Comparison of ENCODE assay signal across 17 cellular contexts in the genomic region with DNA sequence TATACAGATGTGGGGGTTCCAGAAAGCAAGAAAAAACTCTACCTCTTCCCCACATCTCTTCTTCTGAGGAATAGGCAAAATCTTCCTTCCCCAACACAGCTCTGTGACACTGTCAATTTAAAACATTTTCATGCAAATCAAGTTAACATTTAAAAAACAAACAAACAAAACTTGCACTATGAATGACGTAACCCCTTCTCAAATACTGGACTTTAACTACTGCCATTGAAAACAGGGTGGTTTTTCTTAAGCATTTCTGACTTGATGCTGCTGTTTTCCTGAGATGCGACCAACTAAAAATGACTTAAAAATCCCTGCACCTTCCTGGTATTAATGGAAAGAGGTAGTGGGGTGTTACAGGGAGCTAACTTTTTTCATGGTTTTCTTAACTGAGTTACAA.
DNase-seq lines count a peak whose midpoint lies in the region; ATAC-seq, FAIRE-seq and TF ChIP-seq lines count a peak whose summit lies in the region.
"Had no signal": no experiment of that assay in that cellular context is flagged by ENCODE, and none has a peak within 500 bp of the region (broad histone marks: within the 10 kb centered on the region; RNA-seq: fewer than 3 reads in every experiment).

No MANE protein-coding gene starts in this region.

- H3K27ac Mint-ChIP-seq in H9 = peak overlapping the region in 2 of 3 experiments; percentile 49 to 69; a peak in 2 of 7 replicates
- H3K27ac Mint-ChIP-seq: B cell; CD8-positive, alpha-beta T cell; HFFc6 had no signal

- H3K23ac ChIP-seq in H9 (ENCODE audit: insufficient read length, low read depth, low read length) = no peak overlapping the region

- H3K36me3 ChIP-seq in SK-N-MC (ENCODE audit: insufficient read depth, low read length) (no peaks in the 10 kb centered on the region), iPS-15b (ENCODE audit: control insufficient read depth, insufficient read depth, low read length) (no peaks in the 10 kb centered on the region), small intestine (ENCODE audit: control insufficient read depth in 2 of 2, insufficient read depth in 2 of 2, low read length in 2 of 2) (no peaks in the 10 kb centered on the region), gastroesophageal sphincter (no peaks in the 10 kb centered on the region)
- H3K36me3 ChIP-seq: BLaER1 treated with 17β-estradiol and CSF1 and Interleukin-3, amounts not matched to agents 10 nM and 100 nM had no signal

- H2BK12ac ChIP-seq in H9 (ENCODE audit: insufficient read length, low read depth, low read length) = no peak overlapping the region

- no peak overlapping the region for H3T11ph ChIP-seq in H9 (ENCODE audit: low read length)

- no peak overlapping the region for H3K56ac ChIP-seq in H9 (ENCODE audit: insufficient read length, low read depth, low read length)

- H3K9me3 Mint-ChIP-seq in H9 = no peaks in the 10 kb centered on the region

- no peak for DNase-seq in H9
- DNase-seq in SK-N-MC (ENCODE audit: low read depth, low spot score) = no peak
- DNase-seq in small intestine = peak; percentile 32
- no peak for DNase-seq in NCI-H748 treated with DMSO at 0.1 percent for 48 hours (lab: John Stamatoyannopoulos, UW)
- DNase-seq: Calu3; CD8-positive, alpha-beta T cell; HFFc6 had no signal

- H2BK15ac ChIP-seq in H9 (ENCODE audit: low read depth, low read length) = no peak overlapping the region

- no peaks in the 10 kb centered on the region for H3K23me2 ChIP-seq in H9 (ENCODE audit: insufficient read length, low read depth, low read length, poor library complexity, severe bottlenecking)

- H3K27ac ChIP-seq in H9 (ENCODE audit: insufficient read length, low read depth, low read length) (no peak overlapping the region), SK-N-MC (peak overlapping the region; percentile 68), small intestine (ENCODE audit: low read depth in 1 of 2, low read length in 1 of 2) (no peak overlapping the region), gastroesophageal sphincter (no peak overlapping the region)
- H3K27ac ChIP-seq: BLaER1 treated with 17β-estradiol and CSF1 and Interleukin-3, amounts not matched to agents 10 nM and 100 nM; HL-60 had no signal

- H3K4ac ChIP-seq in H9 (ENCODE audit: low read depth, low read length) = no peak overlapping the region

- H3K18ac ChIP-seq in H9 (ENCODE audit: insufficient read length, low read depth, low read length) = no peak overlapping the region

- H4K91ac ChIP-seq in H9 (ENCODE audit: insufficient read length, low read depth, low read length) = no peak overlapping the region

- no peaks in the 10 kb centered on the region for H3K27me3 Mint-ChIP-seq in H9 (ENCODE audit: low read depth)
- H3K27me3 Mint-ChIP-seq: B cell had no signal

- H3K27me3 ChIP-seq in H9 (ENCODE audit: insufficient read depth, low read length) (no peaks in the 10 kb centered on the region), iPS-15b (ENCODE audit: control insufficient read depth, insufficient read depth, low read length) (no peaks in the 10 kb centered on the region), small intestine (ENCODE audit: control insufficient read depth in 2 of 2, insufficient read depth in 2 of 2, low read length in 2 of 2) (no peaks in the 10 kb centered on the region), gastroesophageal sphincter (no peaks in the 10 kb centered on the region)
- H3K27me3 ChIP-seq: BLaER1 treated with 17β-estradiol and CSF1 and Interleukin-3, amounts not matched to agents 10 nM and 100 nM had no signal

- no peak for TF ChIP-seq POLR2A in gastroesophageal sphincter (IDR thresholded peaks at IDR 0.05)

- H3K79me1 ChIP-seq in H9 (ENCODE audit: insufficient read depth, low read depth, low read length, poor library complexity, severe bottlenecking) = no peaks in the 10 kb centered on the region

- no peak overlapping the region for H4K8ac ChIP-seq in H9 (replicated peaks; ENCODE audit: insufficient read length, low read depth, low read length)

- H3K4me1 ChIP-seq in H9 (ENCODE audit: insufficient read depth, low read length) (peaks cover 5% of the 10 kb centered on the region; the same call in 1 of the 2 replicates), iPS-15b (ENCODE audit: control insufficient read depth, insufficient read depth, low read length) (peaks cover 29% of the 10 kb centered on the region), small intestine (ENCODE audit: control insufficient read depth in 2 of 2, insufficient read depth in 1 of 2, low read depth in 1 of 2, low read length in 1 of 2) (peaks cover 0 to 2% of the 10 kb centered on the region in 2 donors), gastroesophageal sphincter (no peaks in the 10 kb centered on the region)

- no peak overlapping the region for H3K9ac ChIP-seq in H9 (ENCODE audit: extremely low read depth, insufficient read length, low read length)
- no peak overlapping the region for H3K9ac ChIP-seq in SK-N-MC (ENCODE audit: insufficient read length)
- H3K9ac ChIP-seq in iPS-15b (ENCODE audit: low read depth, low read length) = no peak overlapping the region
- H3K9ac ChIP-seq: BLaER1 treated with 17β-estradiol and CSF1 and Interleukin-3, amounts not matched to agents 10 nM and 100 nM had no signal

- H3K4me3 Mint-ChIP-seq in H9 = no peak overlapping the region
- H3K4me3 Mint-ChIP-seq: B cell; CD8-positive, alpha-beta T cell; HFFc6 had no signal

- H2AK5ac ChIP-seq in H9 (ENCODE audit: insufficient read length, low read length) = no peak overlapping the region

- no peaks in the 10 kb centered on the region for H3K36me3 Mint-ChIP-seq in H9 (ENCODE audit: insufficient read depth in 1 of 3, low read depth in 3 of 3)
- H3K36me3 Mint-ChIP-seq: CD8-positive, alpha-beta T cell had no signal

- H2BK20ac ChIP-seq in H9 (ENCODE audit: low read depth, low read length, poor library complexity, severe bottlenecking) = no peak overlapping the region

- H3K14ac ChIP-seq in H9 (ENCODE audit: insufficient read depth, low read length) = no peak overlapping the region

- no peak for TF ChIP-seq CTCF in H9 (conservative IDR thresholded peaks at IDR 0.05)
- no peak for TF ChIP-seq CTCF in gastroesophageal sphincter (IDR thresholded peaks at IDR 0.05)

- no peak overlapping the region for H4K5ac ChIP-seq in H9 (ENCODE audit: insufficient read length, low read depth, low read length)

- no peak for TF ChIP-seq EP300 in gastroesophageal sphincter (IDR thresholded peaks at IDR 0.05)

- peak overlapping the region; percentile 8 for H3K4me2 ChIP-seq in H9 (ENCODE audit: insufficient read depth, insufficient read length, low read length)
- H3K4me2 ChIP-seq: BLaER1 treated with 17β-estradiol and CSF1 and Interleukin-3, amounts not matched to agents 10 nM and 100 nM had no signal

- no peaks in the 10 kb centered on the region for H4K20me1 ChIP-seq in H9 (ENCODE audit: control insufficient read depth, insufficient read depth, insufficient read length)
- H4K20me1 ChIP-seq: BLaER1 treated with 17β-estradiol and CSF1 and Interleukin-3, amounts not matched to agents 10 nM and 100 nM had no signal

- H2BK5ac ChIP-seq in H9 (ENCODE audit: insufficient read length, low read length) = no peak overlapping the region

- no peak overlapping the region for H2BK120ac ChIP-seq in H9 (ENCODE audit: low read depth, low read length, poor library complexity, severe bottlenecking)

- H3K79me2 ChIP-seq in H9 (ENCODE audit: insufficient read depth, low read length) = no peaks in the 10 kb centered on the region

- FAIRE-seq in small intestine (lab: Jason Lieb, UNC) = no peak
- FAIRE-seq: GM12878, GM19239, H54 had no signal

- ATAC-seq in gastroesophageal sphincter (no peak), GM18873 (IDR thresholded peaks at IDR 0.05; ENCODE audit: low FRiP score, unreplicated experiment) (no peak)
- ATAC-seq: CD8-positive, alpha-beta T cell; GM12878; HCT116 had no signal

- no peak overlapping the region for H2AFZ ChIP-seq in H9 (ENCODE audit: low read length)

- no CpG with 5 or more reads among the region's 2 CpGs for WGBS in H9 (ENCODE audit: extremely low coverage, insufficient read length, low lambda C conversion rate)
- 22 to 60% (median 34%) methylated on average over 2 of the region's 2 CpGs for WGBS in small intestine, 3 donors
- 82 to 100% methylated on average over 2 of the region's 2 CpGs for WGBS in gastroesophageal sphincter (ENCODE audit: low coverage in 1 of 2), 2 donors

- no peaks in the 10 kb centered on the region for H3K9me3 ChIP-seq in H9 (ENCODE audit: control insufficient read depth, low read depth, low read length)
- H3K9me3 ChIP-seq in SK-N-MC (ENCODE audit: low read depth, low read length) = no peaks in the 10 kb centered on the region
- no peaks in the 10 kb centered on the region for H3K9me3 ChIP-seq in iPS-15b (ENCODE audit: control insufficient read depth, insufficient read depth, low read length)
- no peaks in the 10 kb centered on the region for H3K9me3 ChIP-seq in small intestine (ENCODE audit: control insufficient read depth, low read depth)
- H3K9me3 ChIP-seq in gastroesophageal sphincter = no peaks in the 10 kb centered on the region
- H3K9me3 ChIP-seq: BLaER1 treated with 17β-estradiol and CSF1 and Interleukin-3, amounts not matched to agents 10 nM and 100 nM had no signal

- peaks cover 37 to 43% of the 10 kb centered on the region in 2 experiments for H3K4me1 Mint-ChIP-seq in H9
- H3K4me1 Mint-ChIP-seq: B cell had no signal

- H3K4me3 ChIP-seq in SK-N-MC (peak overlapping the region; percentile 54), iPS-15b (ENCODE audit: low read depth, low read length) (peak overlapping the region; percentile 14), small intestine (ENCODE audit: low read depth in 1 of 2, low read length in 2 of 2) (no peak overlapping the region), gastroesophageal sphincter (no peak overlapping the region)
- H3K4me3 ChIP-seq: BLaER1 treated with 17β-estradiol and CSF1 and Interleukin-3, amounts not matched to agents 10 nM and 100 nM; GM12878 had no signal

Comparison
In these comparisons a context has a peak if more than half of its experiments do, and no peak if none do; other contexts are left out.
1. H3K4me3 ChIP-seq: peak in SK-N-MC (single experiment) and iPS-15b (single experiment); none in small intestine (0 of 2) and gastroesophageal sphincter (0 of 2).